ENCODE assay signal across 1 cellular context in the genomic region with DNA sequence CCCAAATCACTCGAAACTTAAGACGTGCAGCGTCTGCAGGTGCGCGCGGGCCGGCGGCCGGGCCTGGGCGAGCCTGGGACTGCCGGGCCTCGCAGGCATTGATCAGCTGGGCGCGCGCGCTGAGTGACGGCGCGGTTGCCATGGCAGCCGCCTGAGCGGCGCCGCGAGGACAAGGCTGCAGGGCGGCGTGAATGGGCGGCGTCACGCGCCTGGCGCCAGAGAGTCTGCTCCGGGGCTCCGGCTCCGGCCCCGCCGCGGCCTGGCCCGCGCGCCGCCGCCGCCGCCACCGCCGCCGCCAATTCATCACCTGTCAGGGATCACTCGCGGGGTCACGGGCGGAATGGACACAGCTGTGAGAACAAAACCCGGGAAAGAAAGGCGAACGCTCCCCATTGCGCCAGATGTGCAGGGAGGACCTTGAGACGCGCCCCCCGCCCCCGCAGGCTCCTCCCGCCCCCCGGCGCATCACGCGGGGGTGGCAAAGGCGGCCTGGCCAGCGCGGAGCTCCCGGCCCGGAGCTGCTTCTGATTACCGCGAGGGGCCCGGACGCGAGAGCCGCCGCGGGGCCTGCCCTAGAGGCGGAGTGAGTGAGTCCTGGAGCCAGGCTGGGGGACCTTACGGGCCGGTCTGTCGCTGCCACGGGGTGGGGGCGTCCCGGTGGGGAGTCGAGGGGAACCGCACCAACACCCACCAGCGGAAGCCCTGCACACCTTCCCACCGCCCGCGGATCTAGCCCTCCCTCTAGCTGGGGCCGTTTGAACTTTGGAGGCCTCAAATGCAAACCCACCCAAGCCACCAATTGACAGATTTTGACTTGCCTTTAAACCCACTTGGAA.
TF ChIP-seq lines count a peak whose summit lies in the region.

No MANE protein-coding gene starts in this region.

TF ChIP-seq in HepG2, 621 proteins besides CTCF, POLR2A, EP300 and RAD21 (continued from another document and continues in another):
- TF ChIP-seq ZBTB49 (CRISPR knock-in tag; IDR thresholded peaks at IDR 0.05; ENCODE audit: borderline replicate concordance) = no peak
- TF ChIP-seq CCAR2 (optimal IDR thresholded peaks at IDR 0.05; ENCODE audit: low read depth, low read length) = no peak
- 0 out of 2 replicates have a peak, but pooled peaks have one; percentile 51 for TF ChIP-seq ZNF766 (CRISPR knock-in tag; IDR thresholded peaks at IDR 0.05; ENCODE audit: borderline replicate concordance)
- TF ChIP-seq ZNF251 (CRISPR knock-in tag; IDR thresholded peaks at IDR 0.05) = no peak
- TF ChIP-seq JUN (CRISPR knock-in tag; IDR thresholded peaks at IDR 0.05) = no peak
- TF ChIP-seq, protein P1, sequence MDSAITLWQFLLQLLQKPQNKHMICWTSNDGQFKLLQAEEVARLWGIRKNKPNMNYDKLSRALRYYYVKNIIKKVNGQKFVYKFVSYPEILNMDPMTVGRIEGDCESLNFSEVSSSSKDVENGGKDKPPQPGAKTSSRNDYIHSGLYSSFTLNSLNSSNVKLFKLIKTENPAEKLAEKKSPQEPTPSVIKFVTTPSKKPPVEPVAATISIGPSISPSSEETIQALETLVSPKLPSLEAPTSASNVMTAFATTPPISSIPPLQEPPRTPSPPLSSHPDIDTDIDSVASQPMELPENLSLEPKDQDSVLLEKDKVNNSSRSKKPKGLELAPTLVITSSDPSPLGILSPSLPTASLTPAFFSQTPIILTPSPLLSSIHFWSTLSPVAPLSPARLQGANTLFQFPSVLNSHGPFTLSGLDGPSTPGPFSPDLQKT (CRISPR knock-in tag; IDR thresholded peaks at IDR 0.05; ENCODE audit: borderline replicate concordance) = no peak
- TF ChIP-seq ZNF569 (CRISPR knock-in tag; IDR thresholded peaks at IDR 0.05; ENCODE audit: borderline replicate concordance) = no peak
- TF ChIP-seq ZMYM3 (CRISPR knock-in tag; IDR thresholded peaks at IDR 0.05) = no peak
- no peak for TF ChIP-seq KLF6 (CRISPR knock-in tag; IDR thresholded peaks at IDR 0.05)
- TF ChIP-seq TSC22D2 (CRISPR knock-in tag; IDR thresholded peaks at IDR 0.05; ENCODE audit: borderline replicate concordance) = no peak
- TF ChIP-seq ATF3 (CRISPR knock-in tag; IDR thresholded peaks at IDR 0.05) = peak; percentile 49; the same call in 1 of the 2 replicates
- TF ChIP-seq ZNF737 (CRISPR knock-in tag; IDR thresholded peaks at IDR 0.05; ENCODE audit: borderline replicate concordance) = no peak
- no peak; the same call in 1 of the 2 replicates for TF ChIP-seq TBX3 (IDR thresholded peaks at IDR 0.05; ENCODE audit: borderline replicate concordance)
- no peak for TF ChIP-seq NR3C1 (CRISPR knock-in tag; IDR thresholded peaks at IDR 0.05)
- TF ChIP-seq, protein P2, sequence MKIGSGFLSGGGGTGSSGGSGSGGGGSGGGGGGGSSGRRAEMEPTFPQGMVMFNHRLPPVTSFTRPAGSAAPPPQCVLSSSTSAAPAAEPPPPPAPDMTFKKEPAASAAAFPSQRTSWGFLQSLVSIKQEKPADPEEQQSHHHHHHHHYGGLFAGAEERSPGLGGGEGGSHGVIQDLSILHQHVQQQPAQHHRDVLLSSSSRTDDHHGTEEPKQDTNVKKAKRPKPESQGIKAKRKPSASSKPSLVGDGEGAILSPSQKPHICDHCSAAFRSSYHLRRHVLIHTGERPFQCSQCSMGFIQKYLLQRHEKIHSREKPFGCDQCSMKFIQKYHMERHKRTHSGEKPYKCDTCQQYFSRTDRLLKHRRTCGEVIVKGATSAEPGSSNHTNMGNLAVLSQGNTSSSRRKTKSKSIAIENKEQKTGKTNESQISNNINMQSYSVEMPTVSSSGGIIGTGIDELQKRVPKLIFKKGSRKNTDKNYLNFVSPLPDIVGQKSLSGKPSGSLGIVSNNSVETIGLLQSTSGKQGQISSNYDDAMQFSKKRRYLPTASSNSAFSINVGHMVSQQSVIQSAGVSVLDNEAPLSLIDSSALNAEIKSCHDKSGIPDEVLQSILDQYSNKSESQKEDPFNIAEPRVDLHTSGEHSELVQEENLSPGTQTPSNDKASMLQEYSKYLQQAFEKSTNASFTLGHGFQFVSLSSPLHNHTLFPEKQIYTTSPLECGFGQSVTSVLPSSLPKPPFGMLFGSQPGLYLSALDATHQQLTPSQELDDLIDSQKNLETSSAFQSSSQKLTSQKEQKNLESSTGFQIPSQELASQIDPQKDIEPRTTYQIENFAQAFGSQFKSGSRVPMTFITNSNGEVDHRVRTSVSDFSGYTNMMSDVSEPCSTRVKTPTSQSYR (CRISPR knock-in tag; IDR thresholded peaks at IDR 0.05; ENCODE audit: borderline replicate concordance) = peak; percentile 31; the same call in 1 of the 2 replicates
- no peak for TF ChIP-seq ZNF549 (CRISPR knock-in tag; IDR thresholded peaks at IDR 0.05)
- peak; percentile 76 for TF ChIP-seq SATB2 (CRISPR knock-in tag; IDR thresholded peaks at IDR 0.05)
- TF ChIP-seq TOE1 (CRISPR knock-in tag; IDR thresholded peaks at IDR 0.05) = no peak
- TF ChIP-seq ZNF614 (CRISPR knock-in tag; IDR thresholded peaks at IDR 0.05; ENCODE audit: borderline replicate concordance) = no peak
- peak; percentile 62 for TF ChIP-seq TCF7 (IDR thresholded peaks at IDR 0.05; ENCODE audit: low read depth)
- TF ChIP-seq GABPA (IDR thresholded peaks at IDR 0.05; ENCODE audit: low read depth, low read length) = no peak
- TF ChIP-seq GABPA (CRISPR knock-in tag; IDR thresholded peaks at IDR 0.05; ENCODE audit: low read depth) = no peak
- 0 out of 2 replicates have a peak, but pooled peaks have one; percentile 15 for TF ChIP-seq TEF (CRISPR knock-in tag; IDR thresholded peaks at IDR 0.05)
- TF ChIP-seq ZNF7 (CRISPR knock-in tag; IDR thresholded peaks at IDR 0.05) = no peak
- no peak for TF ChIP-seq CBX1 (IDR thresholded peaks at IDR 0.05; ENCODE audit: low read depth)
- no peak; the same call in 1 of the 2 replicates for TF ChIP-seq FOXK1 (CRISPR knock-in tag; IDR thresholded peaks at IDR 0.05; ENCODE audit: borderline replicate concordance, low read depth)
- no peak for TF ChIP-seq KDM1A (CRISPR knock-in tag; IDR thresholded peaks at IDR 0.05)
- TF ChIP-seq TBP (CRISPR knock-in tag; IDR thresholded peaks at IDR 0.05) = no peak
- peak; percentile 23; the same call in 1 of the 2 replicates for TF ChIP-seq ZNF205 (CRISPR knock-in tag; IDR thresholded peaks at IDR 0.05)
- TF ChIP-seq, protein P3, sequence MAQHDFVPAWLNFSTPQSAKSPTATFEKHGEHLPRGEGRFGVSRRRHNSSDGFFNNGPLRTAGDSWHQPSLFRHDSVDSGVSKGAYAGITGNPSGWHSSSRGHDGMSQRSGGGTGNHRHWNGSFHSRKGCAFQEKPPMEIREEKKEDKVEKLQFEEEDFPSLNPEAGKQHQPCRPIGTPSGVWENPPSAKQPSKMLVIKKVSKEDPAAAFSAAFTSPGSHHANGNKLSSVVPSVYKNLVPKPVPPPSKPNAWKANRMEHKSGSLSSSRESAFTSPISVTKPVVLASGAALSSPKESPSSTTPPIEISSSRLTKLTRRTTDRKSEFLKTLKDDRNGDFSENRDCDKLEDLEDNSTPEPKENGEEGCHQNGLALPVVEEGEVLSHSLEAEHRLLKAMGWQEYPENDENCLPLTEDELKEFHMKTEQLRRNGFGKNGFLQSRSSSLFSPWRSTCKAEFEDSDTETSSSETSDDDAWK (CRISPR knock-in tag; IDR thresholded peaks at IDR 0.05) = no peak
- TF ChIP-seq, protein P4, sequence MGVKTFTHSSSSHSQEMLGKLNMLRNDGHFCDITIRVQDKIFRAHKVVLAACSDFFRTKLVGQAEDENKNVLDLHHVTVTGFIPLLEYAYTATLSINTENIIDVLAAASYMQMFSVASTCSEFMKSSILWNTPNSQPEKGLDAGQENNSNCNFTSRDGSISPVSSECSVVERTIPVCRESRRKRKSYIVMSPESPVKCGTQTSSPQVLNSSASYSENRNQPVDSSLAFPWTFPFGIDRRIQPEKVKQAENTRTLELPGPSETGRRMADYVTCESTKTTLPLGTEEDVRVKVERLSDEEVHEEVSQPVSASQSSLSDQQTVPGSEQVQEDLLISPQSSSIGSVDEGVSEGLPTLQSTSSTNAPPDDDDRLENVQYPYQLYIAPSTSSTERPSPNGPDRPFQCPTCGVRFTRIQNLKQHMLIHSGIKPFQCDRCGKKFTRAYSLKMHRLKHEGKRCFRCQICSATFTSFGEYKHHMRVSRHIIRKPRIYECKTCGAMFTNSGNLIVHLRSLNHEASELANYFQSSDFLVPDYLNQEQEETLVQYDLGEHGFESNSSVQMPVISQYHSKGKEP (CRISPR knock-in tag; IDR thresholded peaks at IDR 0.05) = no peak
- TF ChIP-seq NFE2 (CRISPR knock-in tag; IDR thresholded peaks at IDR 0.05) = no peak
- TF ChIP-seq MZF1 (CRISPR knock-in tag; IDR thresholded peaks at IDR 0.05; ENCODE audit: borderline replicate concordance) = no peak
- TF ChIP-seq FOSL1 (CRISPR knock-in tag; IDR thresholded peaks at IDR 0.05; ENCODE audit: borderline replicate concordance) = no peak
- TF ChIP-seq ZNF296 (CRISPR knock-in tag; conservative IDR thresholded peaks at IDR 0.05) = no peak
- 0 out of 2 replicates have a peak, but pooled peaks have one; percentile 43 for TF ChIP-seq HINFP (CRISPR knock-in tag; IDR thresholded peaks at IDR 0.05; ENCODE audit: low read depth)
- peak; percentile 74 for TF ChIP-seq SALL1 (CRISPR knock-in tag; IDR thresholded peaks at IDR 0.05)
- TF ChIP-seq ZKSCAN5 (CRISPR knock-in tag; IDR thresholded peaks at IDR 0.05) = no peak
- TF ChIP-seq ZNF510 (CRISPR knock-in tag; IDR thresholded peaks at IDR 0.05; ENCODE audit: low read depth) = no peak
- TF ChIP-seq ZNF264 (CRISPR knock-in tag; IDR thresholded peaks at IDR 0.05) = peak; percentile 9; the same call in 1 of the 2 replicates
- no peak; the same call in 1 of the 2 replicates for TF ChIP-seq ZNF101 (CRISPR knock-in tag; IDR thresholded peaks at IDR 0.05; ENCODE audit: borderline replicate concordance, low read depth)
- TF ChIP-seq ZBTB10 (CRISPR knock-in tag; IDR thresholded peaks at IDR 0.05; ENCODE audit: borderline replicate concordance) = peak; percentile 59; the same call in 1 of the 2 replicates
- TF ChIP-seq, protein P5, sequence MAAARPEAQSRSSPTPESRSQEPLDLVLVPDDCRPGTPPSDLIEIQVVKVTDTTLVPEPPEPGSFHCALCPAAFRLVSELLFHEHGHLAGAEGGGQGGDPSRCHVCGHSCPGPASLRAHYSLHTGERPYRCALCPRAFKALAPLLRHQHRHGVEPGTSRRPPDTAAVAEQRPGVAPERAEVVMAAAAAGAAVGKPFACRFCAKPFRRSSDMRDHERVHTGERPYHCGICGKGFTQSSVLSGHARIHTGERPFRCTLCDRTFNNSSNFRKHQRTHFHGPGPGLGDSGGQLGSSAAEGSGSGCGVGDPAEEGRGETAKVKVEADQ (CRISPR knock-in tag; IDR thresholded peaks at IDR 0.05; ENCODE audit: borderline replicate concordance) = peak; percentile 88; the same call in 1 of the 2 replicates
- 0 out of 2 replicates have a peak, but pooled peaks have one; percentile 67 for TF ChIP-seq CBX5 (CRISPR knock-in tag; IDR thresholded peaks at IDR 0.05; ENCODE audit: borderline replicate concordance)
- TF ChIP-seq SETDB1 (CRISPR knock-in tag; IDR thresholded peaks at IDR 0.05; ENCODE audit: borderline replicate concordance) = no peak
- TF ChIP-seq YEATS2 (CRISPR knock-in tag; IDR thresholded peaks at IDR 0.05; ENCODE audit: borderline replicate concordance) = no peak
- TF ChIP-seq GATAD2A (CRISPR knock-in tag; IDR thresholded peaks at IDR 0.05) = no peak
